In the genomic region with DNA sequence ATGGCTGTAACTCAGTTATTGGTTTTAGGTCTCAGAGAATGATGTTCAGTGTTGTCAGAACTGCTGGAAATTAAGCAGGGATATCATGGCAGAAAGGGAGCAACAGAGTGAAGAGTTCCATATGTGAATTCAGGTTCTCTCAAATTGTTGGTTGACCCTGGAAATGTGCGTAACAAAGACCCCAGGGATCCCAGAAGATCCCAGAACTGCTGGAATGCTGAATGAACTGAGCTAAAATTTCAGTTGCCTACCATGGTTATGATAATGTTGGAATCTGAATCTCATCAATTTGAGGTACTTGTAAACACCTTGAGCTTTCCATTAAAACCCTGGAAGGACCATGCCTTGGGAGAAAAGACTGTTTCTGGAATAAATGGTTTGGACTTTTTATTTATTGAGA, we compare ENCODE assay signal across 20 cellular contexts.
A peak's percentile ranks its signal among the peaks of the same experiment; 100 is the strongest.
DNase-seq lines count a peak whose midpoint lies in the region; ATAC-seq, FAIRE-seq and TF ChIP-seq lines count a peak whose summit lies in the region.
"Had no signal": no experiment of that assay in that cellular context is flagged by ENCODE, and none has a peak within 500 bp of the region (broad histone marks: within the 10 kb centered on the region; RNA-seq: fewer than 3 reads in every experiment).

No MANE protein-coding gene starts in this region.

- H3K79me1 ChIP-seq in mesenchymal stem cell (replicated peaks; ENCODE audit: low read length, poor library complexity, severe bottlenecking), result peaks cover 2% of the 10 kb centered on the region

- H2BK15ac ChIP-seq in mesenchymal stem cell (ENCODE audit: low read depth, poor library complexity, severe bottlenecking), result no peak overlapping the region

- H4K91ac ChIP-seq in mesenchymal stem cell (ENCODE audit: low read length), result no peak overlapping the region

- H3K27me3 Mint-ChIP-seq in WTC11 (ENCODE audit: low read depth), result no peaks in the 10 kb centered on the region
- H3K27me3 Mint-ChIP-seq: CD4-positive, alpha-beta memory T cell had no signal

- POLR2A ChIA-PET in WTC11 (lab: Charles Lee), result no interaction called here

- H3K4me1 ChIP-seq in iPS-18a (ENCODE audit: control insufficient read depth, low read depth, low read length) (peaks cover 20% of the 10 kb centered on the region), mesenchymal stem cell (ENCODE audit: control insufficient read depth, insufficient read depth, low read depth, low read length) (peaks cover 2% of the 10 kb centered on the region)

- H4K8ac ChIP-seq in mesenchymal stem cell (ENCODE audit: low read length), result no peak overlapping the region

- H3K27ac Mint-ChIP-seq in WTC11, result peak overlapping the region; percentile 87
- H3K27ac Mint-ChIP-seq: CD4-positive, alpha-beta memory T cell had no signal

- no peak overlapping the region for H2BK12ac ChIP-seq in mesenchymal stem cell (ENCODE audit: low read length in 2 of 2)

- TF ChIP-seq POLR2A in H54 (IDR thresholded peaks at IDR 0.05; ENCODE audit: low read depth, low read length), result no peak

- peak overlapping the region; percentile 16 for H3K4me3 ChIP-seq in iPS-18a (ENCODE audit: low read length)
- no peak overlapping the region for H3K4me3 ChIP-seq in mesenchymal stem cell (ENCODE audit: insufficient read depth in 1 of 2, low read depth in 1 of 2, low read length in 2 of 2)
- H3K4me3 ChIP-seq: A549 had no signal

- H3K9ac ChIP-seq in iPS-18a (ENCODE audit: low read length), result no peak overlapping the region
- H3K9ac ChIP-seq in mesenchymal stem cell (ENCODE audit: low read length), result no peak overlapping the region

- H3K27ac ChIP-seq in iPS-18a (ENCODE audit: low read length), result peak overlapping the region; percentile 39
- no peak overlapping the region for H3K27ac ChIP-seq in mesenchymal stem cell (ENCODE audit: low read length, poor library complexity, severe bottlenecking)
- H3K27ac ChIP-seq: A549 had no signal

- H3K23ac ChIP-seq in mesenchymal stem cell (ENCODE audit: low read length in 2 of 2), result no peak overlapping the region

- no peak overlapping the region for H2AK5ac ChIP-seq in mesenchymal stem cell (ENCODE audit: low read length, severe bottlenecking)

- peaks cover 5% of the 10 kb centered on the region for H3K36me3 Mint-ChIP-seq in WTC11

- TF ChIP-seq CTCF in WTC11 (IDR thresholded peaks at IDR 0.05), result no peak

- H3K9me3 ChIP-seq in iPS-18a (ENCODE audit: control insufficient read depth, low read depth, low read length) (no peaks in the 10 kb centered on the region), mesenchymal stem cell (ENCODE audit: control insufficient read depth, low read length) (no peaks in the 10 kb centered on the region)
- H3K9me3 ChIP-seq: A549 had no signal

- H3K4me2 ChIP-seq in mesenchymal stem cell (ENCODE audit: low read length, poor library complexity, severe bottlenecking), result no peak overlapping the region
- H3K4me2 ChIP-seq: A549 had no signal

- peak; percentile 86 for FAIRE-seq in H54 (lab: Jason Lieb, UNC)
- FAIRE-seq: A549, G401.6, GM12892, GM19239 had no signal

- H3K4me3 Mint-ChIP-seq in WTC11, result no peak overlapping the region
- H3K4me3 Mint-ChIP-seq: CD4-positive, alpha-beta memory T cell had no signal

- ATAC-seq in WTC11, result peak; percentile 47
- ATAC-seq: A549 had no signal

- no peak overlapping the region for H3K4ac ChIP-seq in mesenchymal stem cell (ENCODE audit: low read depth in 1 of 2, low read length in 2 of 2)

- WGBS in mesenchymal stem cell, result 100% methylated on average over 1 of the region's 1 CpG

- no peak overlapping the region for H3K14ac ChIP-seq in mesenchymal stem cell (ENCODE audit: low read length in 2 of 2)

- H2BK5ac ChIP-seq in mesenchymal stem cell (ENCODE audit: low read depth, low read length, poor library complexity, severe bottlenecking), result no peak overlapping the region

- no peak overlapping the region for H2AFZ ChIP-seq in mesenchymal stem cell (ENCODE audit: low read depth, low read length)

- no peak for DNase-seq in H54 (ENCODE audit: insufficient read length, low spot score)
- DNase-seq in WTC11 (ENCODE audit: low spot score), result no peak
- no peak for DNase-seq in NOMO-1 treated with dmso at 0.1 percent for 144 hours (lab: John Stamatoyannopoulos, UW; ENCODE audit: unreplicated experiment)
- DNase-seq in AML-193 (lab: John Stamatoyannopoulos, UW), result no peak
- no peak for DNase-seq in NCI-H1105 (lab: John Stamatoyannopoulos, UW)
- no peak for DNase-seq in mesenchymal stem cell
- DNase-seq: 8988T; ACHN; C1 segment of cervical spinal cord; Calu3; CD4-positive, alpha-beta memory T cell; COR-L47; DMS153; DND-41; HCEC 1CT had no signal

- peaks cover 70% of the 10 kb centered on the region for H3K4me1 Mint-ChIP-seq in WTC11
- H3K4me1 Mint-ChIP-seq: CD4-positive, alpha-beta memory T cell had no signal

- CTCF ChIA-PET in WTC11 (lab: Charles Lee), result no interaction called here

- peaks cover 4% of the 10 kb centered on the region; the same call in 1 of the 2 replicates for H3K9me3 Mint-ChIP-seq in WTC11
- H3K9me3 Mint-ChIP-seq: CD4-positive, alpha-beta memory T cell had no signal

- no peaks in the 10 kb centered on the region for H3K27me3 ChIP-seq in iPS-18a (ENCODE audit: control insufficient read depth, insufficient read depth, low read length)
- no peaks in the 10 kb centered on the region for H3K27me3 ChIP-seq in mesenchymal stem cell (ENCODE audit: control insufficient read depth in 1 of 2, insufficient read depth in 1 of 2, low read length in 2 of 2)

- no peak overlapping the region for H3K18ac ChIP-seq in mesenchymal stem cell (ENCODE audit: low read depth in 1 of 2, low read length in 2 of 2)

- H3K36me3 ChIP-seq in iPS-18a (ENCODE audit: control insufficient read depth, low read depth, low read length), result no peaks in the 10 kb centered on the region
- H3K36me3 ChIP-seq in mesenchymal stem cell (ENCODE audit: control insufficient read depth in 1 of 2, insufficient read depth in 2 of 2, low read depth in 1 of 2, low read length in 2 of 2), result peaks cover 0 to 5% of the 10 kb centered on the region in 2 experiments

- H2BK120ac ChIP-seq in mesenchymal stem cell (ENCODE audit: low read depth, low read length), result no peak overlapping the region

TF ChIP-seq in WTC11, 78 proteins besides CTCF, POLR2A, EP300 and RAD21:
- TF ChIP-seq, protein P1, sequence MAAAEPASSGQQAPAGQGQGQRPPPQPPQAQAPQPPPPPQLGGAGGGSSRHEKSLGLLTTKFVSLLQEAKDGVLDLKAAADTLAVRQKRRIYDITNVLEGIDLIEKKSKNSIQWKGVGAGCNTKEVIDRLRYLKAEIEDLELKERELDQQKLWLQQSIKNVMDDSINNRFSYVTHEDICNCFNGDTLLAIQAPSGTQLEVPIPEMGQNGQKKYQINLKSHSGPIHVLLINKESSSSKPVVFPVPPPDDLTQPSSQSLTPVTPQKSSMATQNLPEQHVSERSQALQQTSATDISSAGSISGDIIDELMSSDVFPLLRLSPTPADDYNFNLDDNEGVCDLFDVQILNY (CRISPR knock-in tag; IDR thresholded peaks at IDR 0.05), result no peak
- TF ChIP-seq, protein P2, sequence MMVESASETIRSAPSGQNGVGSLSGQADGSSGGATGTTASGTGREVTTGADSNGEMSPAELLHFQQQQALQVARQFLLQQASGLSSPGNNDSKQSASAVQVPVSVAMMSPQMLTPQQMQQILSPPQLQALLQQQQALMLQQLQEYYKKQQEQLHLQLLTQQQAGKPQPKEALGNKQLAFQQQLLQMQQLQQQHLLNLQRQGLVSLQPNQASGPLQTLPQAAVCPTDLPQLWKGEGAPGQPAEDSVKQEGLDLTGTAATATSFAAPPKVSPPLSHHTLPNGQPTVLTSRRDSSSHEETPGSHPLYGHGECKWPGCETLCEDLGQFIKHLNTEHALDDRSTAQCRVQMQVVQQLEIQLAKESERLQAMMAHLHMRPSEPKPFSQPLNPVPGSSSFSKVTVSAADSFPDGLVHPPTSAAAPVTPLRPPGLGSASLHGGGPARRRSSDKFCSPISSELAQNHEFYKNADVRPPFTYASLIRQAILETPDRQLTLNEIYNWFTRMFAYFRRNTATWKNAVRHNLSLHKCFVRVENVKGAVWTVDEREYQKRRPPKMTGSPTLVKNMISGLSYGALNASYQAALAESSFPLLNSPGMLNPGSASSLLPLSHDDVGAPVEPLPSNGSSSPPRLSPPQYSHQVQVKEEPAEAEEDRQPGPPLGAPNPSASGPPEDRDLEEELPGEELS (CRISPR knock-in tag; IDR thresholded peaks at IDR 0.05), result 0 out of 2 replicates have a peak, but pooled peaks have one; percentile 21
TF ChIP-seq in WTC11: peak in this region for 1.
